ENCODE assay signal across 15 cellular contexts in the genomic region with DNA sequence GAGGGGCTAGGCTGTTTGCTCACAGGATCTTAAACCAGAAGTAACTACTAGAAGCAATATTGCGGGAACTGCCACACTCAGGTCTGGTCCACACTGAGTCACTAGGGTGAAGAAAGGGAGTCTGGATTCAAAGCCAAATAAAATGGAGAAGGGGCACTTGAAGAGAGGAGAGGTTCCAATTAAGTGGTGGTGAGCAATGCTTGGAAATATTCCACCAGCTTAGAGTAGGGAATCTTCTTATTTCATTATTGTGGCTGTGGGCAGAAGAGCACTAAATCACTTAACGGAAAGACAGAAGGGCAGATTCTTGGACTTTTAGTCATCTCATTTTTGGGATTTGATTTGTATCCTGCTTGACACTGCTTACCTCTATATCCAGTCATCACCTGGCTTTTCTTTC. TPM values are rescaled to one million over a fixed set of nuclear protein-coding genes. Genes with fewer than 3 reads are reported as not detected.
DNase-seq lines count a peak whose midpoint lies in the region; FAIRE-seq and TF ChIP-seq lines count a peak whose summit lies in the region.
"Had no signal": no experiment of that assay in that cellular context is flagged by ENCODE, and none has a peak within 500 bp of the region (broad histone marks: within the 10 kb centered on the region; RNA-seq: fewer than 3 reads in every experiment).

No MANE protein-coding gene starts in this region.

- DNase-seq in AG08396 (ENCODE audit: low spot score) (peak; percentile 43), HS-27A (ENCODE audit: low read depth) (peak; percentile 56), astrocyte of the hippocampus (ENCODE audit: low read depth, low spot score) (peak; percentile 78), kidney glomerular epithelial cell (lab: John Stamatoyannopoulos, UW) (peak; percentile 92), chondrocyte (ENCODE audit: low spot score) (no peak), uterus (no peak), small intestine (no peak), cortex of kidney (lab: John Stamatoyannopoulos, UW) (no peak)
- DNase-seq: activated CD4-positive, alpha-beta T cell treated with anti-CD3 and anti-CD28 coated beads, Interleukin-2, amount 10 ng/mL, durations not matched to agents 7 days and 5 days; hippocampal formation; NCI-H526 treated with DMSO at 0.1 percent for 48 hours; psoas muscle had no signal

- no peak for FAIRE-seq in small intestine (lab: Jason Lieb, UNC)

- intact Hi-C loops in uterus (cut with DNase I; ENCODE audit: low total_unique reads): no loop called here

- H3K9me3 Mint-ChIP-seq in chondrocyte (ENCODE audit: low read depth): no peaks in the 10 kb centered on the region
- H3K9me3 Mint-ChIP-seq: activated CD4-positive, alpha-beta T cell treated with anti-CD3 and anti-CD28 coated beads, Interleukin-2, amount 10 ng/mL, durations not matched to agents 7 days and 5 days; activated T-helper 2 cell treated with anti-CD3 and anti-CD28 coated beads, Interferon-gamma antibody, Interleukin-2, Interleukin-4, amounts not matched to agents 10 μg/mL and 5 μg/mL and 100 μg/mL, durations not matched to agents 14 hours and 24 hours and 36 hours had no signal

- TF ChIP-seq POLR2A in uterus (IDR thresholded peaks at IDR 0.05): no peak

- H3K4me3 Mint-ChIP-seq in chondrocyte (ENCODE audit: unreplicated experiment): no peak overlapping the region
- H3K4me3 Mint-ChIP-seq: activated CD4-positive, alpha-beta T cell treated with anti-CD3 and anti-CD28 coated beads, Interleukin-2, amount 10 ng/mL, durations not matched to agents 7 days and 5 days had no signal

- H3K27ac ChIP-seq in uterus: no peak overlapping the region
- peak overlapping the region in 1 of 2 donors; percentile 73 for H3K27ac ChIP-seq in small intestine (ENCODE audit: low read depth in 1 of 2, low read length in 1 of 2)
- H3K27ac ChIP-seq: coronary artery, psoas muscle, thoracic aorta had no signal

- H3K36me3 Mint-ChIP-seq in chondrocyte (ENCODE audit: low read depth): no peaks in the 10 kb centered on the region

- H3K4me3 ChIP-seq in uterus: no peak overlapping the region
- H3K4me3 ChIP-seq in small intestine (ENCODE audit: low read depth in 1 of 2, low read length in 2 of 2): no peak overlapping the region
- H3K4me3 ChIP-seq: coronary artery, psoas muscle, thoracic aorta had no signal

- no peak for TF ChIP-seq CTCF in chondrocyte (IDR thresholded peaks at IDR 0.05)
- TF ChIP-seq CTCF in uterus (IDR thresholded peaks at IDR 0.05): no peak

- H3K4me1 ChIP-seq in uterus (no peaks in the 10 kb centered on the region), small intestine (ENCODE audit: control insufficient read depth in 2 of 2, insufficient read depth in 1 of 2, low read depth in 1 of 2, low read length in 1 of 2) (peaks cover 0 to 16% of the 10 kb centered on the region in 2 donors)
- H3K4me1 ChIP-seq: psoas muscle had no signal

- no peaks in the 10 kb centered on the region for H3K27me3 Mint-ChIP-seq in chondrocyte (ENCODE audit: low read depth)

- H3K36me3 ChIP-seq in uterus (no peaks in the 10 kb centered on the region), small intestine (ENCODE audit: control insufficient read depth in 2 of 2, insufficient read depth in 2 of 2, low read length in 2 of 2) (no peaks in the 10 kb centered on the region)
- H3K36me3 ChIP-seq: thoracic aorta had no signal

- peaks cover 19% of the 10 kb centered on the region for H3K4me1 Mint-ChIP-seq in chondrocyte (ENCODE audit: low read depth)
- H3K4me1 Mint-ChIP-seq: activated CD4-positive, alpha-beta T cell treated with anti-CD3 and anti-CD28 coated beads, Interleukin-2, amount 10 ng/mL, durations not matched to agents 7 days and 5 days had no signal

- H3K27ac Mint-ChIP-seq in chondrocyte (ENCODE audit: unreplicated experiment): no peak overlapping the region
- H3K27ac Mint-ChIP-seq: activated CD4-positive, alpha-beta T cell treated with anti-CD3 and anti-CD28 coated beads, Interleukin-2, amount 10 ng/mL, durations not matched to agents 7 days and 5 days; activated T-helper 2 cell treated with anti-CD3 and anti-CD28 coated beads, Interferon-gamma antibody, Interleukin-2, Interleukin-4, amounts not matched to agents 10 μg/mL and 5 μg/mL and 100 μg/mL, durations not matched to agents 14 hours and 24 hours and 36 hours had no signal

- 84 to 88% (median 86%) methylated on average over 2 of the region's 2 CpGs for WGBS in small intestine, 3 donors

- H3K9me3 ChIP-seq in uterus (no peaks in the 10 kb centered on the region), small intestine (ENCODE audit: control insufficient read depth, low read depth) (no peaks in the 10 kb centered on the region)
- H3K9me3 ChIP-seq: psoas muscle, thoracic aorta had no signal

- H3K27me3 ChIP-seq in uterus (no peaks in the 10 kb centered on the region), small intestine (ENCODE audit: control insufficient read depth in 2 of 2, insufficient read depth in 2 of 2, low read length in 2 of 2) (no peaks in the 10 kb centered on the region)

RNA-seq across cellular contexts. Expression of a gene that starts 48.6 kb away (rescaled TPM):
- 118 to 139 TPM (median 135 TPM) in 3 replicates for total RNA-seq in chondrocyte
- 100 to 1,000 TPM; 181 to 286 (median 243) TPM for total RNA-seq in uterus
- 100 to 1,000 TPM in 1 of 3 donors, 10 to 100 TPM in 2; 16.7 to 103 (median 49.0) TPM for polyA plus RNA-seq in small intestine

Comparison
In these comparisons a context has a peak if more than half of its experiments do, and no peak if none do; other contexts are left out.
1. DNase-seq: peak in AG08396 (single experiment), HS-27A (single experiment), astrocyte of the hippocampus (single experiment) and kidney glomerular epithelial cell (single experiment); none in chondrocyte (single experiment), uterus (0 of 2), small intestine (single experiment) and cortex of kidney (single experiment).